Comparison of ENCODE assay signal across 28 cellular contexts in genomic region chr6:139784222-139784769, GRCh38.
"Had no signal": no experiment of that assay in that cellular context is flagged by ENCODE, and none has a peak within 500 bp of the region (broad histone marks: within the 10 kb centered on the region; RNA-seq: fewer than 3 reads in every experiment).

No MANE protein-coding gene starts in this region.

- H3K27me3 ChIP-seq: body of pancreas, cardiac muscle cell, neural progenitor cell, spleen, testis, transverse colon had no signal

- H3K4me3 ChIP-seq: body of pancreas, cardiac muscle cell, left ventricle myocardium inferior, lung, neural progenitor cell, spleen, testis, transverse colon had no signal

- H3K4me2 ChIP-seq: neural progenitor cell had no signal

- H3K9ac ChIP-seq: neural progenitor cell, parathyroid adenoma had no signal

- H3K9me3 ChIP-seq: body of pancreas, testis, transverse colon had no signal

- FAIRE-seq: frontal cortex, islet of Langerhans had no signal

- ATAC-seq: activated CD4-positive, alpha-beta T cell treated with anti-CD3 and anti-CD28 coated beads for 36 hours; activated CD8-positive, alpha-beta memory T cell treated with anti-CD3 and anti-CD28 coated beads, Interleukin-2, amount 10 ng/mL, durations not matched to agents 7 days and 5 days; activated CD8-positive, alpha-beta T cell treated with anti-CD3 and anti-CD28 coated beads, Interleukin-2, amount 10 ng/mL, durations not matched to agents 7 days and 5 days; activated naive CD4-positive, alpha-beta T cell treated with anti-CD3 and anti-CD28 coated beads, Interleukin-2, amount 50 U/mL, for 72 hours; body of pancreas; effector memory CD8-positive, alpha-beta T cell; natural killer cell; right cardiac atrium; stimulated activated naive CD8-positive, alpha-beta T cell treated with anti-CD3 and anti-CD28 coated beads, Interleukin-15, Interleukin-2, amounts not matched to agents 100 U/mL and 50 U/mL, for 24 hours had no signal

- H3K27ac ChIP-seq: body of pancreas, cardiac muscle cell, left ventricle myocardium inferior, neural progenitor cell, parathyroid adenoma, spleen, testis, transverse colon had no signal

- H3K79me2 ChIP-seq: parathyroid adenoma had no signal

- H2AFZ ChIP-seq: neural progenitor cell, parathyroid adenoma had no signal

- H3K36me3 ChIP-seq: cardiac muscle cell, left ventricle myocardium inferior, spleen, transverse colon had no signal

- DNase-seq: activated CD4-positive, alpha-beta T cell treated with anti-CD3 and anti-CD28 coated beads for 36 hours; activated CD4-positive, CD25-positive, alpha-beta regulatory T cell; activated CD8-positive, alpha-beta memory T cell treated with anti-CD3 and anti-CD28 coated beads, Interleukin-2, amount 10 ng/mL, durations not matched to agents 7 days and 5 days; activated CD8-positive, alpha-beta T cell treated with anti-CD3 and anti-CD28 coated beads, Interleukin-2, amount 10 ng/mL, durations not matched to agents 7 days and 5 days; activated T-cell treated with anti-CD3 and anti-CD28 coated beads, Interleukin-2, amount 50 U/mL, for 48 hours; aorta; body of pancreas; cerebellar nuclear complex; cortex of kidney; effector memory CD8-positive, alpha-beta T cell; left ventricle myocardium inferior; mesendoderm; natural killer cell; occipital lobe; right cardiac atrium; spleen; stimulated activated CD4-positive, alpha-beta T cell treated with anti-CD3 and anti-CD28 coated beads, Interleukin-2, amount 100 ng/mL, for 48 hours; stimulated activated naive CD8-positive, alpha-beta T cell treated with anti-CD3 and anti-CD28 coated beads, Interleukin-15, Interleukin-2, amounts not matched to agents 100 U/mL and 50 U/mL, for 24 hours; T-helper 2 cell; testis; transverse colon had no signal

- H3K4me1 ChIP-seq: spleen, testis, transverse colon had no signal
